Comparison of ENCODE assay signal across 9 cellular contexts in the genomic region with DNA sequence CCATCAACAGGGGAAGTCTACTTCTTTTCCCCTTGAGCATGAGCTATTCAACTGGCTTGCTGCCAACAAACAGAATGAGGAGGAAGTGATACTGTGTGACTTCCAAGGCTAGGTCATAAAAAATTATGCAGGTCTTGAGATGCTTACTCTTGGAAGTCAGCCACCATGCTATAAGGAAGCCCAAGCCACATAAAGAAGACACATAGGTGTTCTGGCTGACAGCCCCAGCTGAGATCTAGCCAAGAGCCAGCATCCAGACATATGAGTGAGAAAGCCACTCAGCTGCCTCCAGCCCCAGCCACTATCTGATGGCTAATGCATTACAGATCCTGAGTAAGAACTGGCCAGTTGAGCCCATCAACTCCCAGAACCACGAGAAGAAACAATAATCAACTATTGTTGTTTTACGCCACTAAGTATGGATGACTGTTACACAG. TPM values are rescaled to one million over a fixed set of nuclear protein-coding genes. Genes with fewer than 3 reads are reported as not detected.
DNase-seq lines count a peak whose midpoint lies in the region; ATAC-seq and TF ChIP-seq lines count a peak whose summit lies in the region.
"Had no signal": no experiment of that assay in that cellular context is flagged by ENCODE, and none has a peak within 500 bp of the region (broad histone marks: within the 10 kb centered on the region; RNA-seq: fewer than 3 reads in every experiment).

No MANE protein-coding gene starts in this region.

- peak; percentile 22 for DNase-seq in GM13976 (ENCODE audit: low spot score)
- DNase-seq in SIG-M5 (lab: John Stamatoyannopoulos, UW), result peak; percentile 15
- peak in 1 of 2 donors; percentile 16 for DNase-seq in memory B cell (ENCODE audit: low spot score in 2 of 2)
- no peak for DNase-seq in sigmoid colon
- DNase-seq: mesendoderm had no signal

- intact Hi-C loops in sigmoid colon (cut with DNase I), result no loop called here

- no peak for TF ChIP-seq POLR2A in sigmoid colon (IDR thresholded peaks at IDR 0.05)

- peaks cover 8% of the 10 kb centered on the region for H3K9me3 Mint-ChIP-seq in memory B cell

- peaks cover 10% of the 10 kb centered on the region for H3K4me1 Mint-ChIP-seq in memory B cell

- no peaks in the 10 kb centered on the region for H3K27me3 ChIP-seq in sigmoid colon

- no peaks in the 10 kb centered on the region for H3K4me1 ChIP-seq in sigmoid colon

- 96 to 98% methylated on average over 2 of the region's 2 CpGs for WGBS in sigmoid colon, 2 donors

- TF ChIP-seq CTCF in GM13976 (IDR thresholded peaks at IDR 0.05; ENCODE audit: borderline replicate concordance, control extremely low read depth, extremely low read depth, insufficient read depth, missing control alignments) (no peak), sigmoid colon (IDR thresholded peaks at IDR 0.05) (no peak)

- ATAC-seq in HG03342 (IDR thresholded peaks at IDR 0.05; ENCODE audit: unreplicated experiment) (peak; percentile 77), memory B cell (ENCODE audit: low read depth) (peak; percentile 88), GM19023 (IDR thresholded peaks at IDR 0.05; ENCODE audit: unreplicated experiment) (no peak), HG03520 (IDR thresholded peaks at IDR 0.05; ENCODE audit: unreplicated experiment) (no peak), GM18498 (IDR thresholded peaks at IDR 0.05; ENCODE audit: unreplicated experiment) (no peak)

- H3K9me3 ChIP-seq in sigmoid colon, result no peaks in the 10 kb centered on the region

- H3K36me3 Mint-ChIP-seq in memory B cell, result peaks cover 42% of the 10 kb centered on the region

- no peaks in the 10 kb centered on the region for H3K27me3 Mint-ChIP-seq in memory B cell

- peaks cover 0 to 24% (median 0%) of the 10 kb centered on the region in 4 donors for H3K36me3 ChIP-seq in sigmoid colon

- in situ Hi-C loops in GM13976 (cut with MboI; ENCODE audit: low sequenced_read_pairs, unreplicated experiment), result no loop called here

- no peak overlapping the region for H3K27ac ChIP-seq in sigmoid colon

- H3K4me3 Mint-ChIP-seq in memory B cell, result no peak overlapping the region

- H3K27ac Mint-ChIP-seq in memory B cell, result peak overlapping the region; percentile 76

- H3K4me3 ChIP-seq in sigmoid colon, result no peak overlapping the region

- TF ChIP-seq EP300 in sigmoid colon (IDR thresholded peaks at IDR 0.05), result no peak

RNA-seq across cellular contexts. Expression of a gene that starts 31.0 kb away (rescaled TPM):
- 10 to 100 TPM; 13.5 to 16.0 (median 14.8) TPM for total RNA-seq in sigmoid colon
- 10 to 100 TPM in 2 of 3 donors, 1 to 10 TPM in 1; 9.0 to 17.8 (median 14.9) TPM for polyA plus RNA-seq in sigmoid colon

Comparison
In these comparisons a context has a peak if more than half of its experiments do, and no peak if none do; other contexts are left out.
1. ATAC-seq: peak in HG03342 (single experiment) and memory B cell (single experiment); none in GM19023 (single experiment), HG03520 (single experiment) and GM18498 (single experiment).